In genomic region chr9:27351438-27351837, GRCh38 we compare ENCODE assay signal across 2 cellular contexts.
TF ChIP-seq lines count a peak whose summit lies in the region.

No MANE protein-coding gene starts in this region.

TF ChIP-seq in HepG2, 621 proteins besides CTCF, POLR2A, EP300 and RAD21 (continued from another document):
- TF ChIP-seq, protein P1, sequence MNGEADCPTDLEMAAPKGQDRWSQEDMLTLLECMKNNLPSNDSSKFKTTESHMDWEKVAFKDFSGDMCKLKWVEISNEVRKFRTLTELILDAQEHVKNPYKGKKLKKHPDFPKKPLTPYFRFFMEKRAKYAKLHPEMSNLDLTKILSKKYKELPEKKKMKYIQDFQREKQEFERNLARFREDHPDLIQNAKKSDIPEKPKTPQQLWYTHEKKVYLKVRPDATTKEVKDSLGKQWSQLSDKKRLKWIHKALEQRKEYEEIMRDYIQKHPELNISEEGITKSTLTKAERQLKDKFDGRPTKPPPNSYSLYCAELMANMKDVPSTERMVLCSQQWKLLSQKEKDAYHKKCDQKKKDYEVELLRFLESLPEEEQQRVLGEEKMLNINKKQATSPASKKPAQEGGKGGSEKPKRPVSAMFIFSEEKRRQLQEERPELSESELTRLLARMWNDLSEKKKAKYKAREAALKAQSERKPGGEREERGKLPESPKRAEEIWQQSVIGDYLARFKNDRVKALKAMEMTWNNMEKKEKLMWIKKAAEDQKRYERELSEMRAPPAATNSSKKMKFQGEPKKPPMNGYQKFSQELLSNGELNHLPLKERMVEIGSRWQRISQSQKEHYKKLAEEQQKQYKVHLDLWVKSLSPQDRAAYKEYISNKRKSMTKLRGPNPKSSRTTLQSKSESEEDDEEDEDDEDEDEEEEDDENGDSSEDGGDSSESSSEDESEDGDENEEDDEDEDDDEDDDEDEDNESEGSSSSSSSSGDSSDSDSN (CRISPR knock-in tag; IDR thresholded peaks at IDR 0.05), result no peak
- TF ChIP-seq PHF8 (CRISPR knock-in tag; IDR thresholded peaks at IDR 0.05), result no peak
- no peak for TF ChIP-seq NR2F1 (CRISPR knock-in tag; IDR thresholded peaks at IDR 0.05)
- no peak for TF ChIP-seq SAP130 (CRISPR knock-in tag; IDR thresholded peaks at IDR 0.05; ENCODE audit: low read depth)
- TF ChIP-seq ZNF382 (CRISPR knock-in tag; IDR thresholded peaks at IDR 0.05; ENCODE audit: borderline replicate concordance), result no peak
- no peak for TF ChIP-seq ADNP (CRISPR knock-in tag; IDR thresholded peaks at IDR 0.05)
- TF ChIP-seq ZNF124 (CRISPR knock-in tag; IDR thresholded peaks at IDR 0.05), result no peak
- TF ChIP-seq HMGA1 (CRISPR knock-in tag; conservative IDR thresholded peaks at IDR 0.05), result no peak
- TF ChIP-seq TBL1XR1 (IDR thresholded peaks at IDR 0.05; ENCODE audit: borderline replicate concordance, low read length, partially characterized antibody), result no peak
- no peak for TF ChIP-seq ONECUT2 (CRISPR knock-in tag; IDR thresholded peaks at IDR 0.05)
- TF ChIP-seq TFDP1 (CRISPR knock-in tag; IDR thresholded peaks at IDR 0.05; ENCODE audit: borderline replicate concordance), result no peak
- no peak for TF ChIP-seq CCDC6 (CRISPR knock-in tag; IDR thresholded peaks at IDR 0.05)
- TF ChIP-seq ZFYVE20 (CRISPR knock-in tag; IDR thresholded peaks at IDR 0.05; ENCODE audit: borderline replicate concordance, low read depth), result no peak
- no peak for TF ChIP-seq FOSL2 (CRISPR knock-in tag; IDR thresholded peaks at IDR 0.05)
- TF ChIP-seq ZNF703 (CRISPR knock-in tag; IDR thresholded peaks at IDR 0.05; ENCODE audit: borderline replicate concordance), result no peak

TF ChIP-seq in WTC11, 78 proteins besides CTCF, POLR2A, EP300 and RAD21 (continued from another document):
- TF ChIP-seq, protein P2, sequence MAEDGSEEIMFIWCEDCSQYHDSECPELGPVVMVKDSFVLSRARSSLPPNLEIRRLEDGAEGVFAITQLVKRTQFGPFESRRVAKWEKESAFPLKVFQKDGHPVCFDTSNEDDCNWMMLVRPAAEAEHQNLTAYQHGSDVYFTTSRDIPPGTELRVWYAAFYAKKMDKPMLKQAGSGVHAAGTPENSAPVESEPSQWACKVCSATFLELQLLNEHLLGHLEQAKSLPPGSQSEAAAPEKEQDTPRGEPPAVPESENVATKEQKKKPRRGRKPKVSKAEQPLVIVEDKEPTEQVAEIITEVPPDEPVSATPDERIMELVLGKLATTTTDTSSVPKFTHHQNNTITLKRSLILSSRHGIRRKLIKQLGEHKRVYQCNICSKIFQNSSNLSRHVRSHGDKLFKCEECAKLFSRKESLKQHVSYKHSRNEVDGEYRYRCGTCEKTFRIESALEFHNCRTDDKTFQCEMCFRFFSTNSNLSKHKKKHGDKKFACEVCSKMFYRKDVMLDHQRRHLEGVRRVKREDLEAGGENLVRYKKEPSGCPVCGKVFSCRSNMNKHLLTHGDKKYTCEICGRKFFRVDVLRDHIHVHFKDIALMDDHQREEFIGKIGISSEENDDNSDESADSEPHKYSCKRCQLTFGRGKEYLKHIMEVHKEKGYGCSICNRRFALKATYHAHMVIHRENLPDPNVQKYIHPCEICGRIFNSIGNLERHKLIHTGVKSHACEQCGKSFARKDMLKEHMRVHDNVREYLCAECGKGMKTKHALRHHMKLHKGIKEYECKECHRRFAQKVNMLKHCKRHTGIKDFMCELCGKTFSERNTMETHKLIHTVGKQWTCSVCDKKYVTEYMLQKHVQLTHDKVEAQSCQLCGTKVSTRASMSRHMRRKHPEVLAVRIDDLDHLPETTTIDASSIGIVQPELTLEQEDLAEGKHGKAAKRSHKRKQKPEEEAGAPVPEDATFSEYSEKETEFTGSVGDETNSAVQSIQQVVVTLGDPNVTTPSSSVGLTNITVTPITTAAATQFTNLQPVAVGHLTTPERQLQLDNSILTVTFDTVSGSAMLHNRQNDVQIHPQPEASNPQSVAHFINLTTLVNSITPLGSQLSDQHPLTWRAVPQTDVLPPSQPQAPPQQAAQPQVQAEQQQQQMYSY (CRISPR knock-in tag; IDR thresholded peaks at IDR 0.05), result no peak
- no peak for TF ChIP-seq ATF1 (CRISPR knock-in tag; IDR thresholded peaks at IDR 0.05)
- TF ChIP-seq ESRRA (CRISPR knock-in tag; IDR thresholded peaks at IDR 0.05; ENCODE audit: borderline replicate concordance), result no peak
- TF ChIP-seq SMAD3 (CRISPR knock-in tag; IDR thresholded peaks at IDR 0.05; ENCODE audit: borderline replicate concordance), result no peak
- TF ChIP-seq SP1 (CRISPR knock-in tag; conservative IDR thresholded peaks at IDR 0.05), result no peak
- no peak for TF ChIP-seq ZNF317 (CRISPR knock-in tag; IDR thresholded peaks at IDR 0.05; ENCODE audit: borderline replicate concordance, low read depth)
